ENCODE assay signal across 1 cellular context in genomic region chr20:46545077-46545826, GRCh38.
TF ChIP-seq lines count a peak whose summit lies in the region.

No MANE protein-coding gene starts in this region.

TF ChIP-seq in IMR-90, 13 proteins besides CTCF, POLR2A, EP300 and RAD21 (continued from another document):
- TF ChIP-seq, protein P1, sequence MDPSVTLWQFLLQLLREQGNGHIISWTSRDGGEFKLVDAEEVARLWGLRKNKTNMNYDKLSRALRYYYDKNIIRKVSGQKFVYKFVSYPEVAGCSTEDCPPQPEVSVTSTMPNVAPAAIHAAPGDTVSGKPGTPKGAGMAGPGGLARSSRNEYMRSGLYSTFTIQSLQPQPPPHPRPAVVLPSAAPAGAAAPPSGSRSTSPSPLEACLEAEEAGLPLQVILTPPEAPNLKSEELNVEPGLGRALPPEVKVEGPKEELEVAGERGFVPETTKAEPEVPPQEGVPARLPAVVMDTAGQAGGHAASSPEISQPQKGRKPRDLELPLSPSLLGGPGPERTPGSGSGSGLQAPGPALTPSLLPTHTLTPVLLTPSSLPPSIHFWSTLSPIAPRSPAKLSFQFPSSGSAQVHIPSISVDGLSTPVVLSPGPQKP (IDR thresholded peaks at IDR 0.05; ENCODE audit: borderline replicate concordance, low read depth, low read length): no peak
- TF ChIP-seq FOS (IDR thresholded peaks at IDR 0.05; ENCODE audit: low read depth, low read length): no peak
- no peak for TF ChIP-seq RFX5 (IDR thresholded peaks at IDR 0.05; ENCODE audit: low read depth, low read length)
- no peak for TF ChIP-seq MXI1 (IDR thresholded peaks at IDR 0.05; ENCODE audit: borderline replicate concordance, low read depth, low read length)
- TF ChIP-seq BHLHE40 (IDR thresholded peaks at IDR 0.05; ENCODE audit: low read depth, low read length): no peak
- TF ChIP-seq SMC3 (IDR thresholded peaks at IDR 0.05; ENCODE audit: low read depth, low read length): no peak
